ENCODE assay signal across 10 cellular contexts in genomic region chr10:82238291-82238690, GRCh38.
"Had no signal": no experiment of that assay in that cellular context is flagged by ENCODE, and none has a peak within 500 bp of the region (broad histone marks: within the 10 kb centered on the region; RNA-seq: fewer than 3 reads in every experiment).

No MANE protein-coding gene starts in this region.

- H3K4me1 ChIP-seq: HAP-1 had no signal

- H3K27ac ChIP-seq: GM23248 had no signal

- H3K4me2 ChIP-seq: GM23338 had no signal

- H3K9ac ChIP-seq: GM23248 had no signal

- H3K9me3 ChIP-seq: HAP-1 had no signal

- ATAC-seq: GM23338, HCT116 had no signal

- DNase-seq: GM23248, GOT3, H7, H9, HFFc6 had no signal

- H3K36me3 ChIP-seq: HAP-1 had no signal

- H2AFZ ChIP-seq: GM23248, GM23338 had no signal

- H3K4me3 ChIP-seq: GM23248, GM23338, HAP-1 had no signal

- FAIRE-seq: H1, H54 had no signal
